In genomic region chr3:25235471-25235870, GRCh38 we compare ENCODE assay signal across 18 cellular contexts.
DNase-seq lines count a peak whose midpoint lies in the region; ATAC-seq and TF ChIP-seq lines count a peak whose summit lies in the region.
"Had no signal": no experiment of that assay in that cellular context is flagged by ENCODE, and none has a peak within 500 bp of the region (broad histone marks: within the 10 kb centered on the region; RNA-seq: fewer than 3 reads in every experiment).

No MANE protein-coding gene starts in this region.

- H3K4me1 Mint-ChIP-seq in chondrocyte (ENCODE audit: low read depth) (peaks cover 22% of the 10 kb centered on the region), neural progenitor cell (no peaks in the 10 kb centered on the region)

- H3K9me3 Mint-ChIP-seq in chondrocyte (ENCODE audit: low read depth) (no peaks in the 10 kb centered on the region), neural progenitor cell (peaks cover under 1% of the 10 kb centered on the region)
- H3K9me3 Mint-ChIP-seq: H9 had no signal

- no peak overlapping the region for H3K9ac ChIP-seq in BLaER1
- no peak overlapping the region for H3K9ac ChIP-seq in neural progenitor cell

- H3K27me3 ChIP-seq in BLaER1 (no peaks in the 10 kb centered on the region), neural progenitor cell (no peaks in the 10 kb centered on the region)
- H3K27me3 ChIP-seq: MG63 had no signal

- H3K4me3 ChIP-seq in BLaER1 (no peak overlapping the region), neural progenitor cell (no peak overlapping the region)
- H3K4me3 ChIP-seq: MG63 had no signal

- H3K9me3 ChIP-seq in BLaER1 (no peaks in the 10 kb centered on the region), neural progenitor cell (ENCODE audit: low read depth) (no peaks in the 10 kb centered on the region)
- H3K9me3 ChIP-seq: MG63 had no signal

- no peaks in the 10 kb centered on the region for H4K20me1 ChIP-seq in BLaER1
- no peaks in the 10 kb centered on the region for H4K20me1 ChIP-seq in neural progenitor cell (ENCODE audit: low read depth)

- no peaks in the 10 kb centered on the region for H3K4me1 ChIP-seq in BLaER1
- H3K4me1 ChIP-seq in neural progenitor cell: no peaks in the 10 kb centered on the region

- H3K27ac ChIP-seq in BLaER1 (no peak overlapping the region), neural progenitor cell (no peak overlapping the region)

- H3F3A ChIP-seq in neural progenitor cell (ENCODE audit: low read depth): no peaks in the 10 kb centered on the region

- TF ChIP-seq CTCF in chondrocyte (IDR thresholded peaks at IDR 0.05): no peak
- no peak for TF ChIP-seq CTCF in neural progenitor cell (IDR thresholded peaks at IDR 0.05)

- H3K27ac Mint-ChIP-seq in chondrocyte (ENCODE audit: unreplicated experiment) (peak overlapping the region; percentile 65), neural progenitor cell (no peak overlapping the region)
- H3K27ac Mint-ChIP-seq: CD4-positive, alpha-beta T cell; H9 had no signal

- H3K36me3 Mint-ChIP-seq in chondrocyte (ENCODE audit: low read depth) (peaks cover 1% of the 10 kb centered on the region), neural progenitor cell (no peaks in the 10 kb centered on the region)

- DNase-seq in RPMI7951 (ENCODE audit: low read depth) (peak; percentile 37), chondrocyte (ENCODE audit: low spot score) (no peak), neural progenitor cell (ENCODE audit: low spot score) (no peak), activated gamma-delta T cell (lab: John Stamatoyannopoulos, UW) (no peak), head of caudate nucleus (no peak)
- DNase-seq in activated CD4-positive, CD25-positive, alpha-beta regulatory T cell (lab: John Stamatoyannopoulos, UW): no peak
- DNase-seq: CD4-positive, alpha-beta T cell; DMS79; H9; KBM-7; MG63; NCI-H1092 treated with DMSO at 0.1 percent for 48 hours; NCI-H1694; NCI-H2107; NCI-H226; NCI-H526 treated with DMSO at 0.1 percent for 48 hours had no signal

- H3K4me2 ChIP-seq in BLaER1 (0 out of 2 replicates have a peak overlapping the region, but pooled peaks have one; percentile 21), neural progenitor cell (no peak overlapping the region)

- intact Hi-C loops in head of caudate nucleus (cut with DNase I): no loop called here

- H3K79me2 ChIP-seq in neural progenitor cell (ENCODE audit: low read depth): no peaks in the 10 kb centered on the region

- no peaks in the 10 kb centered on the region for H3K27me3 Mint-ChIP-seq in chondrocyte (ENCODE audit: low read depth)
- H3K27me3 Mint-ChIP-seq in neural progenitor cell (ENCODE audit: insufficient read depth, low read depth): no peaks in the 10 kb centered on the region
- H3K27me3 Mint-ChIP-seq: CD4-positive, alpha-beta T cell had no signal

- no peak overlapping the region for H3K4me3 Mint-ChIP-seq in chondrocyte (ENCODE audit: unreplicated experiment)
- no peak overlapping the region for H3K4me3 Mint-ChIP-seq in neural progenitor cell
- H3K4me3 Mint-ChIP-seq: CD4-positive, alpha-beta T cell; H9 had no signal

- no peaks in the 10 kb centered on the region for H3K36me3 ChIP-seq in BLaER1
- H3K36me3 ChIP-seq in neural progenitor cell: no peaks in the 10 kb centered on the region
- H3K36me3 ChIP-seq: MG63 had no signal

- no peak for ATAC-seq in HG02678 (IDR thresholded peaks at IDR 0.05; ENCODE audit: unreplicated experiment)

- H2AFZ ChIP-seq in neural progenitor cell (replicated peaks): peak overlapping the region; percentile 11
